ENCODE assay signal across 17 cellular contexts in genomic region chrX:39667746-39668507, GRCh38.
"Had no signal": no experiment of that assay in that cellular context is flagged by ENCODE, and none has a peak within 500 bp of the region (broad histone marks: within the 10 kb centered on the region; RNA-seq: fewer than 3 reads in every experiment).

No MANE protein-coding gene starts in this region.

- H3K4me1 Mint-ChIP-seq: activated naive CD4-positive, alpha-beta T cell treated with anti-CD3 and anti-CD28 coated beads, Interleukin-2, amount 50 U/mL, for 24 hours; natural killer cell had no signal

- DNase-seq: activated CD4-positive, alpha-beta T cell treated with anti-CD3 and anti-CD28 coated beads, Interleukin-2, amount 50 U/mL, for 4 hours; activated CD4-positive, CD25-positive, alpha-beta regulatory T cell treated with anti-CD3 and anti-CD28 coated beads, Interleukin-2, amount 50 U/mL, for 72 hours; activated T-cell treated with anti-CD3 and anti-CD28 coated beads, Interleukin-2, amount 50 U/mL, for 1 hour; cerebellar nuclear complex; head of caudate nucleus; left colon; natural killer cell; nucleus accumbens; stimulated activated CD4-positive, alpha-beta T cell treated with anti-CD3 and anti-CD28 coated beads, Interleukin-4, amount 100 ng/mL, for 1 hour; stimulated activated CD8-positive, alpha-beta memory T cell treated with anti-CD3 and anti-CD28 coated beads, Interleukin-4, amount 100 ng/mL, for 48 hours; T-helper 9 cell; testis had no signal

- FAIRE-seq: endometrium had no signal

- H3K36me3 ChIP-seq: esophagus muscularis mucosa, prostate gland had no signal

- H3K9me3 Mint-ChIP-seq: activated naive CD4-positive, alpha-beta T cell treated with anti-CD3 and anti-CD28 coated beads, Interleukin-2, amount 50 U/mL, for 24 hours; natural killer cell; stimulated activated naive CD8-positive, alpha-beta T cell treated with anti-CD3 and anti-CD28 coated beads, Interleukin-15, Interleukin-2, amounts not matched to agents 100 ng/mL and 50 ng/mL, for 24 hours had no signal

- H3K27ac ChIP-seq: esophagus muscularis mucosa, prostate gland, testis had no signal

- H3K36me3 Mint-ChIP-seq: activated naive CD4-positive, alpha-beta T cell treated with anti-CD3 and anti-CD28 coated beads, Interleukin-2, amount 50 U/mL, for 24 hours; natural killer cell had no signal

- H3K27me3 ChIP-seq: esophagus muscularis mucosa, testis had no signal

- H3K4me3 Mint-ChIP-seq: activated naive CD4-positive, alpha-beta T cell treated with anti-CD3 and anti-CD28 coated beads, Interleukin-2, amount 50 U/mL, for 24 hours; natural killer cell; stimulated activated naive CD8-positive, alpha-beta T cell treated with anti-CD3 and anti-CD28 coated beads, Interleukin-15, Interleukin-2, amounts not matched to agents 100 ng/mL and 50 ng/mL, for 24 hours had no signal

- H3K9me3 ChIP-seq: esophagus muscularis mucosa, prostate gland, testis had no signal

- H3K4me1 ChIP-seq: esophagus muscularis mucosa, prostate gland, testis had no signal

- H3K4me3 ChIP-seq: esophagus muscularis mucosa, prostate gland, testis had no signal

- H3K27ac Mint-ChIP-seq: activated naive CD4-positive, alpha-beta T cell treated with anti-CD3 and anti-CD28 coated beads, Interleukin-2, amount 50 U/mL, for 24 hours; natural killer cell; stimulated activated naive CD8-positive, alpha-beta T cell treated with anti-CD3 and anti-CD28 coated beads, Interleukin-15, Interleukin-2, amounts not matched to agents 100 ng/mL and 50 ng/mL, for 24 hours had no signal

- H3K27me3 Mint-ChIP-seq: activated naive CD4-positive, alpha-beta T cell treated with anti-CD3 and anti-CD28 coated beads, Interleukin-2, amount 50 U/mL, for 24 hours; stimulated activated naive CD8-positive, alpha-beta T cell treated with anti-CD3 and anti-CD28 coated beads, Interleukin-15, Interleukin-2, amounts not matched to agents 100 ng/mL and 50 ng/mL, for 24 hours had no signal

- ATAC-seq: left colon, natural killer cell had no signal
